Comparison of ENCODE assay signal across 20 cellular contexts in genomic region chr3:141914311-141914710, GRCh38. TPM values are rescaled to one million over a fixed set of nuclear protein-coding genes. Genes with fewer than 3 reads are reported as not detected.
DNase-seq lines count a peak whose midpoint lies in the region; ATAC-seq and TF ChIP-seq lines count a peak whose summit lies in the region.
"Had no signal": no experiment of that assay in that cellular context is flagged by ENCODE, and none has a peak within 500 bp of the region (broad histone marks: within the 10 kb centered on the region; RNA-seq: fewer than 3 reads in every experiment).

No MANE protein-coding gene starts in this region.

- TF ChIP-seq CTCF in lung (IDR thresholded peaks at IDR 0.05; ENCODE audit: control extremely low read depth, extremely low read depth) (no peak), mesothelial cell of epicardium (IDR thresholded peaks at IDR 0.05; ENCODE audit: unreplicated experiment) (no peak), ovary (IDR thresholded peaks at IDR 0.05) (no peak)

- H3K4me3 Mint-ChIP-seq in mesothelial cell of epicardium: no peak overlapping the region
- H3K4me3 Mint-ChIP-seq: B cell; CD8-positive, alpha-beta T cell had no signal

- TF ChIP-seq EP300 in ovary (IDR thresholded peaks at IDR 0.05): no peak

- DNase-seq in COLO829 (ENCODE audit: low spot score) (peak; percentile 78), amniotic epithelial cell (ENCODE audit: low read depth) (peak; percentile 65), lung (ENCODE audit: low spot score) (peak; percentile 11), mesothelial cell of epicardium (ENCODE audit: low spot score in 2 of 2, unreplicated experiment in 2 of 2) (no peak), ovary (no peak)
- DNase-seq: CD8-positive, alpha-beta T cell; COR-L47; DMS 273 treated with DMSO at 0.1 percent for 48 hours; DMS53; DND-41; EL; HCEC 1CT had no signal

- peaks cover 4% of the 10 kb centered on the region; the same call in 1 of the 2 replicates for H3K4me1 ChIP-seq in HUES48 (ENCODE audit: control insufficient read depth, insufficient read depth, low read length)
- no peaks in the 10 kb centered on the region for H3K4me1 ChIP-seq in lung (ENCODE audit: control insufficient read depth in 2 of 2, insufficient read depth in 2 of 2, low read length in 2 of 2)
- no peaks in the 10 kb centered on the region for H3K4me1 ChIP-seq in ovary (ENCODE audit: insufficient read depth)

- H3K27ac ChIP-seq in HUES48 (ENCODE audit: low read depth, low read length) (peak overlapping the region; percentile 55), lung (ENCODE audit: low read depth in 1 of 2, low read length in 1 of 2) (no peak overlapping the region), ovary (no peak overlapping the region)
- H3K27ac ChIP-seq: BLaER1 treated with 17β-estradiol and CSF1 and Interleukin-3, amounts not matched to agents 10 nM and 100 nM; GM23248 had no signal

- H3K36me3 ChIP-seq in HUES48 (ENCODE audit: control insufficient read depth, insufficient read depth, low read length) (peaks cover 88% of the 10 kb centered on the region), lung (ENCODE audit: control insufficient read depth in 2 of 2, insufficient read depth in 2 of 2, low read length in 2 of 2) (peaks cover 8 to 23% of the 10 kb centered on the region in 2 donors), ovary (no peaks in the 10 kb centered on the region)

- WGBS in lung, 2 donors: 88 to 90% methylated on average over 4 of the region's 4 CpGs
- WGBS in ovary, 3 donors: 82 to 88% (median 82%) methylated on average over 4 of the region's 4 CpGs

- peaks cover 46% of the 10 kb centered on the region for H3K4me1 Mint-ChIP-seq in mesothelial cell of epicardium
- H3K4me1 Mint-ChIP-seq: B cell had no signal

- intact Hi-C loops in ovary (cut with DNase I): no loop called here

- H3K9me3 ChIP-seq in HUES48 (ENCODE audit: control insufficient read depth, insufficient read depth, low read length) (no peaks in the 10 kb centered on the region), lung (ENCODE audit: control insufficient read depth in 2 of 2, insufficient read depth in 1 of 2, low read length in 1 of 2) (no peaks in the 10 kb centered on the region), ovary (no peaks in the 10 kb centered on the region)

- H3K9me3 Mint-ChIP-seq in mesothelial cell of epicardium: peaks cover 10% of the 10 kb centered on the region

- TF ChIP-seq POLR2A in ovary (IDR thresholded peaks at IDR 0.05): no peak

- no peak overlapping the region for H3K27ac Mint-ChIP-seq in mesothelial cell of epicardium
- H3K27ac Mint-ChIP-seq: B cell; CD8-positive, alpha-beta T cell had no signal

- no peak for ATAC-seq in lung (ENCODE audit: insufficient read depth, low FRiP score)
- ATAC-seq in HG03469 (IDR thresholded peaks at IDR 0.05; ENCODE audit: unreplicated experiment): no peak
- no peak for ATAC-seq in GM19328 (IDR thresholded peaks at IDR 0.05; ENCODE audit: unreplicated experiment)
- ATAC-seq: CD8-positive, alpha-beta T cell; GM12878; K562 had no signal

- H3K27me3 Mint-ChIP-seq in mesothelial cell of epicardium (ENCODE audit: low read depth): no peaks in the 10 kb centered on the region
- H3K27me3 Mint-ChIP-seq: B cell had no signal

- H3K36me3 Mint-ChIP-seq in mesothelial cell of epicardium: peaks cover 29% of the 10 kb centered on the region

- H3K9ac ChIP-seq in HUES48 (ENCODE audit: low read depth, low read length): no peak overlapping the region
- H3K9ac ChIP-seq: GM23248 had no signal

- no peaks in the 10 kb centered on the region for H3K27me3 ChIP-seq in HUES48 (ENCODE audit: control insufficient read depth, insufficient read depth, low read length)
- no peaks in the 10 kb centered on the region for H3K27me3 ChIP-seq in lung (ENCODE audit: control insufficient read depth, insufficient read depth)
- no peaks in the 10 kb centered on the region for H3K27me3 ChIP-seq in ovary
- H3K27me3 ChIP-seq: BLaER1 treated with 17β-estradiol and CSF1 and Interleukin-3, amounts not matched to agents 10 nM and 100 nM had no signal

- no peak overlapping the region for H3K4me3 ChIP-seq in HUES48 (ENCODE audit: low read depth, low read length)
- no peak overlapping the region for H3K4me3 ChIP-seq in lung
- H3K4me3 ChIP-seq in ovary: no peak overlapping the region
- H3K4me3 ChIP-seq: BLaER1 treated with 17β-estradiol and CSF1 and Interleukin-3, amounts not matched to agents 10 nM and 100 nM; GM12878; GM23248; K562 had no signal

RNA-seq across cellular contexts. Expression of gene ATP1B3, which starts 37.9 kb away (rescaled TPM):
- total RNA-seq in lung (100 to 1,000 TPM in 1 of 2 donors, 10 to 100 TPM in 1; 33.4 to 124 TPM), mesothelial cell of epicardium (139 to 154 TPM (median 149 TPM) in 3 replicates), ovary (100 to 1,000 TPM in 3 of 7 donors, 10 to 100 TPM in 4; 36.7 to 140 (median 51.2) TPM)
- polyA plus RNA-seq in lung (100 to 1,000 TPM; 133 to 160 TPM), ovary (10 to 100 TPM; 44.4 to 91.0 TPM)

Comparison
In these comparisons a context has a peak if more than half of its experiments do, and no peak if none do; other contexts are left out.
1. DNase-seq: peak in COLO829 (single experiment), amniotic epithelial cell (single experiment) and lung (single experiment); none in mesothelial cell of epicardium (0 of 2) and ovary (0 of 5).